9 cellular contexts compared by ENCODE assay signal in genomic region chr12:53624453-53624852, GRCh38. TPM values are rescaled to one million over a fixed set of nuclear protein-coding genes. Genes with fewer than 3 reads are reported as not detected.
A peak's percentile ranks its signal among the peaks of the same experiment; 100 is the strongest.
DNase-seq lines count a peak whose midpoint lies in the region; ATAC-seq and TF ChIP-seq lines count a peak whose summit lies in the region.
"Had no signal": no experiment of that assay in that cellular context is flagged by ENCODE, and none has a peak within 500 bp of the region (broad histone marks: within the 10 kb centered on the region; RNA-seq: fewer than 3 reads in every experiment).

No MANE protein-coding gene starts in this region.

- DNase-seq in activated CD8-positive, alpha-beta memory T cell treated with anti-CD3 and anti-CD28 coated beads, Interleukin-2, amount 10 ng/mL, durations not matched to agents 7 days and 5 days, result no peak
- DNase-seq in activated CD8-positive, alpha-beta memory T cell treated with anti-CD3 and anti-CD28 coated beads, Interleukin-2, amount 50 U/mL, for 48 hours, result no peak
- DNase-seq in right lobe of liver (no peak), thyroid gland (no peak), COR-L47 (lab: John Stamatoyannopoulos, UW) (no peak), NCI-H2029 treated with DMSO at 0.1 percent for 48 hours (lab: John Stamatoyannopoulos, UW) (no peak), T-helper 9 cell (no peak)
- DNase-seq: stimulated activated CD8-positive, alpha-beta memory T cell treated with anti-CD3 and anti-CD28 coated beads, Interleukin-4, amount 100 ng/mL, for 48 hours had no signal

- H3K4me3 Mint-ChIP-seq in activated CD8-positive, alpha-beta memory T cell treated with anti-CD3 and anti-CD28 coated beads, Interleukin-2, amount 10 ng/mL, durations not matched to agents 7 days and 5 days, result peak overlapping the region; percentile 97

- 7% methylated on average over 2 of the region's 2 CpGs for WGBS in right lobe of liver (ENCODE audit: insufficient coverage, low coverage, low lambda C conversion rate, missing lambda C conversion rate)
- 48 to 54% methylated on average over 2 of the region's 2 CpGs for WGBS in thyroid gland, 2 donors

- H3K27ac Mint-ChIP-seq in activated CD8-positive, alpha-beta memory T cell treated with anti-CD3 and anti-CD28 coated beads, Interleukin-2, amount 10 ng/mL, durations not matched to agents 7 days and 5 days, result peak overlapping the region; percentile 47

- peaks cover 48% of the 10 kb centered on the region for H3K4me1 Mint-ChIP-seq in activated CD8-positive, alpha-beta memory T cell treated with anti-CD3 and anti-CD28 coated beads, Interleukin-2, amount 10 ng/mL, durations not matched to agents 7 days and 5 days

- peak overlapping the region; percentile 81 for H3K27ac ChIP-seq in angular gyrus (ENCODE audit: low read depth, low read length)
- H3K27ac ChIP-seq in right lobe of liver, result peak overlapping the region; percentile 91 to 96 (median 94)
- peak overlapping the region; percentile 31 to 92 (median 91) for H3K27ac ChIP-seq in thyroid gland

- ATAC-seq in activated CD8-positive, alpha-beta memory T cell treated with anti-CD3 and anti-CD28 coated beads, Interleukin-2, amount 10 ng/mL, durations not matched to agents 7 days and 5 days, result no peak
- no peak for ATAC-seq in right lobe of liver

- TF ChIP-seq CTCF in right lobe of liver (IDR thresholded peaks at IDR 0.05) (no peak), thyroid gland (IDR thresholded peaks at IDR 0.05) (no peak)

- H3K4me1 ChIP-seq in right lobe of liver, result peaks cover 0 to 35% (median 13%) of the 10 kb centered on the region in 4 donors
- H3K4me1 ChIP-seq in thyroid gland, result peaks cover 28 to 32% of the 10 kb centered on the region in 2 donors

- H3K36me3 ChIP-seq in right lobe of liver (no peaks in the 10 kb centered on the region), thyroid gland (no peaks in the 10 kb centered on the region)

- no peaks in the 10 kb centered on the region for H3K9me3 Mint-ChIP-seq in activated CD8-positive, alpha-beta memory T cell treated with anti-CD3 and anti-CD28 coated beads, Interleukin-2, amount 10 ng/mL, durations not matched to agents 7 days and 5 days (ENCODE audit: low read depth)

- peaks cover 6% of the 10 kb centered on the region for H3K36me3 Mint-ChIP-seq in activated CD8-positive, alpha-beta memory T cell treated with anti-CD3 and anti-CD28 coated beads, Interleukin-2, amount 10 ng/mL, durations not matched to agents 7 days and 5 days

- TF ChIP-seq POLR2A in right lobe of liver (IDR thresholded peaks at IDR 0.05), result no peak
- no peak for TF ChIP-seq POLR2A in thyroid gland (IDR thresholded peaks at IDR 0.05)

- peak overlapping the region; percentile 62 to 74 (median 69) for H3K4me3 ChIP-seq in right lobe of liver
- peak overlapping the region in 1 of 3 donors; percentile 50 for H3K4me3 ChIP-seq in thyroid gland (replicated peaks in 1 of 3)

- CTCF ChIA-PET in activated CD8-positive, alpha-beta memory T cell treated with anti-CD3 and anti-CD28 coated beads, Interleukin-2, amount 10 ng/mL, durations not matched to agents 7 days and 5 days (lab: Charles Lee), result interaction anchor here (1.1 to 2.0 kb wide), 3 partner anchors 53 to 81 kb away, joined by 3 to 6 read pairs (median 3); no protein-coding TSS in a partner anchor

- no peaks in the 10 kb centered on the region for H3K27me3 ChIP-seq in right lobe of liver
- H3K27me3 ChIP-seq in thyroid gland, result no peaks in the 10 kb centered on the region

- H3K9me3 ChIP-seq in right lobe of liver (no peaks in the 10 kb centered on the region), thyroid gland (no peaks in the 10 kb centered on the region)

- intact Hi-C loops in right lobe of liver (cut with DNase I) (no loop called here), thyroid gland (cut with DNase I) (no loop called here)

- no peaks in the 10 kb centered on the region for H3K27me3 Mint-ChIP-seq in activated CD8-positive, alpha-beta memory T cell treated with anti-CD3 and anti-CD28 coated beads, Interleukin-2, amount 10 ng/mL, durations not matched to agents 7 days and 5 days

RNA-seq across cellular contexts. Expression of gene ATF7, which starts 1.7 kb away (rescaled TPM):
- total RNA-seq in activated CD8-positive, alpha-beta memory T cell treated with anti-CD3 and anti-CD28 coated beads, Interleukin-2, amount 10 ng/mL, durations not matched to agents 7 days and 5 days, result 10 to 100 TPM; 24.6 to 33.8 TPM
- total RNA-seq in right lobe of liver (10 to 100 TPM in 5 of 6 experiments, 1 to 10 TPM in 1; 7.9 to 18.7 (median 12.3) TPM), thyroid gland (10 to 100 TPM; 21.3 to 40.1 (median 37.6) TPM)

RNA-seq across cellular contexts. Expression of gene ATP5MC2, which starts 51.4 kb away (rescaled TPM):
- total RNA-seq in activated CD8-positive, alpha-beta memory T cell treated with anti-CD3 and anti-CD28 coated beads, Interleukin-2, amount 10 ng/mL, durations not matched to agents 7 days and 5 days, result 100 to 1,000 TPM; 253 to 333 TPM
- total RNA-seq in right lobe of liver (100 to 1,000 TPM; 122 to 160 (median 135) TPM), thyroid gland (100 to 1,000 TPM; 181 to 334 (median 259) TPM)
